In the genomic region with DNA sequence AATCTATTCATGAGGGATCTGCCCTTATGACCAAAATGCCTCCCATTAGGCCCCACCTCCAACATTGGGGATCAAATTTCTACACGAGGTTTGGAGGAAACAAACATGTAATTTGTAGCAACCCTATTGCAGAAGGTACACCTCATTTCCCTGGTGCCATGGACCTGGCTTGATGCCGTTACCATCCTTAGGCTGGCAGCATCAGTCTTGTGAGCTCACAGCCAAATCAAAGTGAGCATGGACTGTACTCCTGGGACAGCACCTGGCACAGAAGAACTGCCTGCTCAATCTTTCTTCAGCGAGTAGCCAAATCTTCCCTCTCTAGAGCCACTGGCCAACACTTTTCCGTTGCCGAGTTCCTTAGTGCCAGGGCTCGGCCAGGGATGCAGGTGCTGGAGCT, we compare ENCODE assay signal across 19 cellular contexts. TPM values are rescaled to one million over a fixed set of nuclear protein-coding genes. Genes with fewer than 3 reads are reported as not detected.
DNase-seq lines count a peak whose midpoint lies in the region; ATAC-seq and TF ChIP-seq lines count a peak whose summit lies in the region.
"Had no signal": no experiment of that assay in that cellular context is flagged by ENCODE, and none has a peak within 500 bp of the region (broad histone marks: within the 10 kb centered on the region; RNA-seq: fewer than 3 reads in every experiment).

No MANE protein-coding gene starts in this region.

- H3K9me2 ChIP-seq in hepatocyte (replicated peaks; ENCODE audit: insufficient read depth), result no peaks in the 10 kb centered on the region

- H3K4me1 Mint-ChIP-seq in activated T-cell treated with anti-CD3 and anti-CD28 coated beads, Interleukin-2, amount 50 U/mL, for 4 hours (ENCODE audit: low read depth), result no peaks in the 10 kb centered on the region
- H3K4me1 Mint-ChIP-seq: IgD-negative memory B cell had no signal

- peak; percentile 7 for DNase-seq in RWPE2 (ENCODE audit: low spot score)
- no peak for DNase-seq in hepatocyte (ENCODE audit: low spot score)
- DNase-seq in mesenteric fat pad (ENCODE audit: low spot score), result peak; percentile 37
- DNase-seq in psoas muscle, result no peak
- no peak for DNase-seq in activated T-cell treated with anti-CD3 and anti-CD28 coated beads, Interleukin-2, amount 50 U/mL, for 4 hours
- no peak for DNase-seq in NCI-H82 (lab: John Stamatoyannopoulos, UW)
- DNase-seq: BE2C; C1 segment of cervical spinal cord; CD4-positive, CD25-positive, alpha-beta regulatory T cell; DMS153; DMS79; GDM1; HCEC 1CT had no signal

- H3K4me1 ChIP-seq in RWPE2 (ENCODE audit: insufficient read depth, poor library complexity, severe bottlenecking) (peaks cover 3% of the 10 kb centered on the region), hepatocyte (ENCODE audit: insufficient read depth) (no peaks in the 10 kb centered on the region), psoas muscle (peaks cover 17% of the 10 kb centered on the region)
- H3K4me1 ChIP-seq: BE2C had no signal

- no peak overlapping the region for H3K4me3 ChIP-seq in RWPE2 (ENCODE audit: severe bottlenecking)
- no peak overlapping the region for H3K4me3 ChIP-seq in hepatocyte
- no peak overlapping the region for H3K4me3 ChIP-seq in psoas muscle
- H3K4me3 ChIP-seq: GM23338 had no signal

- ATAC-seq in RWPE2 (ENCODE audit: low read depth), result no peak
- ATAC-seq in psoas muscle, result peak in 2 of 4 donors; percentile 18
- no peak for ATAC-seq in activated T-cell treated with anti-CD3 and anti-CD28 coated beads, Interleukin-2, amount 50 U/mL, for 4 hours
- no peak for ATAC-seq in GM19351 (IDR thresholded peaks at IDR 0.05; ENCODE audit: unreplicated experiment)
- ATAC-seq in HG02970 (IDR thresholded peaks at IDR 0.05; ENCODE audit: low FRiP score, unreplicated experiment), result no peak
- ATAC-seq: GM23338 had no signal

- no peaks in the 10 kb centered on the region for H3K36me3 Mint-ChIP-seq in activated T-cell treated with anti-CD3 and anti-CD28 coated beads, Interleukin-2, amount 50 U/mL, for 4 hours (ENCODE audit: insufficient read depth)
- H3K36me3 Mint-ChIP-seq: CD4-positive, CD25-positive, alpha-beta regulatory T cell; IgD-negative memory B cell had no signal

- H3K9me3 ChIP-seq in RWPE2 (ENCODE audit: severe bottlenecking), result no peaks in the 10 kb centered on the region
- no peaks in the 10 kb centered on the region for H3K9me3 ChIP-seq in hepatocyte (ENCODE audit: low read depth)
- H3K9me3 ChIP-seq in psoas muscle, result no peaks in the 10 kb centered on the region
- H3K9me3 ChIP-seq: BE2C had no signal

- no peak for TF ChIP-seq CTCF in RWPE2 (IDR thresholded peaks at IDR 0.05; ENCODE audit: poor library complexity, severe bottlenecking)
- no peak for TF ChIP-seq CTCF in hepatocyte (IDR thresholded peaks at IDR 0.05; ENCODE audit: poor library complexity)
- no peak for TF ChIP-seq CTCF in psoas muscle (IDR thresholded peaks at IDR 0.05)

- H3K79me2 ChIP-seq in hepatocyte, result no peaks in the 10 kb centered on the region

- peaks cover 10% of the 10 kb centered on the region for H3K27me3 Mint-ChIP-seq in activated T-cell treated with anti-CD3 and anti-CD28 coated beads, Interleukin-2, amount 50 U/mL, for 4 hours (ENCODE audit: low read depth)
- H3K27me3 Mint-ChIP-seq: CD4-positive, CD25-positive, alpha-beta regulatory T cell had no signal

- WGBS in hepatocyte (ENCODE audit: low lambda C conversion rate, missing lambda C conversion rate), result 83% methylated on average over 6 of the region's 6 CpGs
- 21 to 61% (median 32%) methylated on average over 6 of the region's 6 CpGs for WGBS in psoas muscle, 3 donors

- no peak overlapping the region for H3K4me2 ChIP-seq in hepatocyte
- H3K4me2 ChIP-seq: GM23338 had no signal

- H3K27me3 ChIP-seq in RWPE2 (ENCODE audit: insufficient read depth, poor library complexity, severe bottlenecking) (no peaks in the 10 kb centered on the region), hepatocyte (no peaks in the 10 kb centered on the region), psoas muscle (ENCODE audit: insufficient read depth in 3 of 3, low read length in 2 of 3) (no peaks in the 10 kb centered on the region)
- H3K27me3 ChIP-seq: BE2C had no signal

- no peaks in the 10 kb centered on the region for H3K9me3 Mint-ChIP-seq in activated T-cell treated with anti-CD3 and anti-CD28 coated beads, Interleukin-2, amount 50 U/mL, for 4 hours
- H3K9me3 Mint-ChIP-seq: GM23338, IgD-negative memory B cell had no signal

- H3K27ac ChIP-seq in RWPE2 (ENCODE audit: poor library complexity, severe bottlenecking), result no peak overlapping the region
- H3K27ac ChIP-seq in hepatocyte, result peak overlapping the region; percentile 68
- H3K27ac ChIP-seq in psoas muscle, result peak overlapping the region; percentile 30

- no peaks in the 10 kb centered on the region for H4K20me1 ChIP-seq in hepatocyte (ENCODE audit: insufficient read depth, poor library complexity, severe bottlenecking)

- no peak overlapping the region for H2AFZ ChIP-seq in hepatocyte
- H2AFZ ChIP-seq: GM23338 had no signal

- intact Hi-C loops in psoas muscle (cut with DNase I), result no loop called here

- H3K36me3 ChIP-seq in RWPE2 (ENCODE audit: low read depth) (no peaks in the 10 kb centered on the region), hepatocyte (replicated peaks; ENCODE audit: insufficient read depth, low read depth) (no peaks in the 10 kb centered on the region), psoas muscle (ENCODE audit: insufficient read depth in 1 of 2, low read depth in 1 of 2) (peaks cover 0 to 14% of the 10 kb centered on the region in 2 donors)
- H3K36me3 ChIP-seq: BE2C had no signal

- no peak overlapping the region for H3K4me3 Mint-ChIP-seq in activated T-cell treated with anti-CD3 and anti-CD28 coated beads, Interleukin-2, amount 50 U/mL, for 4 hours
- H3K4me3 Mint-ChIP-seq: CD4-positive, CD25-positive, alpha-beta regulatory T cell; GM23338; IgD-negative memory B cell had no signal

RNA-seq across cellular contexts. Expression of a gene that starts 6.6 kb away (rescaled TPM):
- total RNA-seq in hepatocyte (0.47 and 0.92 TPM in 2 replicates), mesenteric fat pad (not detected), psoas muscle (under 1 TPM in 2 of 4 donors, not detected in 2; 0.32 to 0.58 TPM)
- polyA plus RNA-seq in hepatocyte (0.24 and 0.74 TPM in 2 replicates), psoas muscle (under 1 TPM in 1 of 3 donors, not detected in 2; 0.14 TPM)
- not detected for total RNA-seq in activated T-cell treated with anti-CD3 and anti-CD28 coated beads, Interleukin-2, amount 50 U/mL, for 4 hours
- total RNA-seq: A172; CD4-positive, CD25-positive, alpha-beta regulatory T cell; Daoy; GM23338 had no signal
- polyA plus RNA-seq: GM23338, IgD-negative memory B cell had no signal

Comparison
In these comparisons a context has a peak if more than half of its experiments do, and no peak if none do; other contexts are left out.
1. DNase-seq: peak in RWPE2 (single experiment) and mesenteric fat pad (single experiment); none in hepatocyte (single experiment), psoas muscle (0 of 2), activated T-cell treated with anti-CD3 and anti-CD28 coated beads, Interleukin-2, amount 50 U/mL, for 4 hours (single experiment) and NCI-H82 (single experiment).